Comparison of ENCODE assay signal across 11 cellular contexts in genomic region chr1:15957221-15958090, GRCh38. TPM values are rescaled to one million over a fixed set of nuclear protein-coding genes. Genes with fewer than 3 reads are reported as not detected.
DNase-seq lines count a peak whose midpoint lies in the region; ATAC-seq, FAIRE-seq and TF ChIP-seq lines count a peak whose summit lies in the region.
"Had no signal": no experiment of that assay in that cellular context is flagged by ENCODE, and none has a peak within 500 bp of the region (broad histone marks: within the 10 kb centered on the region; RNA-seq: fewer than 3 reads in every experiment).

No MANE protein-coding gene starts in this region.

- intact Hi-C loops in GM12878 (cut with micrococcal nuclease; ENCODE audit: unreplicated experiment), result loop anchor here (1.0 kb wide), 1 partner anchor 37 kb away; no protein-coding TSS in a partner anchor

- H3K27ac Mint-ChIP-seq in mesothelial cell of epicardium, result peak overlapping the region; percentile 2

- RAD21 ChIA-PET in GM12878 (lab: Charles Lee; ENCODE audit: unreplicated experiment), result interaction anchor here (0.8 to 9.8 kb wide), 7 partner anchors 8 to 142 kb away, joined by 3 to 116 read pairs (median 5); partner anchors contain the start of gene ZBTB17

- in situ Hi-C loops in GM12878 (cut with MboI), result no loop called here

- TF ChIP-seq POLR2A in GM12878 (IDR thresholded peaks at IDR 0.05; ENCODE audit: low read depth, low read length), result no peak

- H3K9me3 ChIP-seq in BLaER1 treated with 17β-estradiol and CSF1 and Interleukin-3, amounts not matched to agents 10 nM and 100 nM (replicated peaks in 1 of 11), result no peaks in the 10 kb centered on the region
- H3K9me3 ChIP-seq in GM12878 (replicated peaks; ENCODE audit: control insufficient read depth, insufficient read depth, low read length), result no peaks in the 10 kb centered on the region

- DNase-seq in HEK293T (ENCODE audit: extremely low spot score) (peak; percentile 51), GM12878 (ENCODE audit: low read depth, low spot score) (no peak), mesothelial cell of epicardium (ENCODE audit: low spot score in 2 of 2, unreplicated experiment in 2 of 2) (no peak), occipital lobe (lab: John Stamatoyannopoulos, UW) (no peak)
- DNase-seq: activated CD4-positive, alpha-beta T cell treated with anti-CD3 and anti-CD28 coated beads, Interleukin-2, amount 50 U/mL, for 48 hours; NCI-H1092 treated with DMSO at 0.1 percent for 48 hours; posterior cingulate gyrus had no signal

- peaks cover 9% of the 10 kb centered on the region for H3K4me1 Mint-ChIP-seq in mesothelial cell of epicardium

- no peak for FAIRE-seq in GM12878 (lab: Jason Lieb, UNC)

- no peak for TF ChIP-seq EP300 in GM12878 (IDR thresholded peaks at IDR 0.05; ENCODE audit: borderline replicate concordance in 1 of 2, control insufficient read depth in 1 of 2, low read depth in 2 of 2, low read length in 2 of 2)

- BruUV-seq in GM12878 (replicated peaks; lab: Mats Ljungman, UMichigan), result no TSS peak

- TF ChIP-seq CTCF in GM12878 (IDR thresholded peaks at IDR 0.05 in 2 of 3, conservative IDR thresholded peaks at IDR 0.05 in 1 of 3; ENCODE audit: control insufficient read depth in 2 of 3, extremely low read depth in 1 of 3, insufficient read depth in 1 of 3, low read depth in 3 of 3, low read length in 3 of 3), result peak; percentile 22 to 61 (median 25); a peak in 5 of 6 replicates
- TF ChIP-seq CTCF in mesothelial cell of epicardium (IDR thresholded peaks at IDR 0.05; ENCODE audit: unreplicated experiment), result peak; percentile 32

- H3K4me2 ChIP-seq in BLaER1 treated with 17β-estradiol and CSF1 and Interleukin-3, amounts not matched to agents 10 nM and 100 nM, result peak overlapping the region; percentile 56 to 88 (median 76)
- no peak overlapping the region for H3K4me2 ChIP-seq in GM12878 (ENCODE audit: control insufficient read depth, insufficient read depth)

- no peak for TF ChIP-seq RAD21 in GM12878 (IDR thresholded peaks at IDR 0.05; ENCODE audit: insufficient read depth, low read depth, low read length)

- H3K36me3 ChIP-seq in BLaER1 treated with 17β-estradiol and CSF1 and Interleukin-3, amounts not matched to agents 10 nM and 100 nM, result peaks cover 9 to 65% (median 39%) of the 10 kb centered on the region in 11 experiments; a peak in 21 of 22 replicates
- peaks cover 3 to 14% of the 10 kb centered on the region in 2 experiments; a peak in 2 of 4 replicates for H3K36me3 ChIP-seq in GM12878 (ENCODE audit: control insufficient read depth in 2 of 2, insufficient read depth in 2 of 2, low read length in 1 of 2)

- H3K4me3 ChIP-seq in BLaER1 treated with 17β-estradiol and CSF1 and Interleukin-3, amounts not matched to agents 10 nM and 100 nM, result no peak overlapping the region
- no peak overlapping the region for H3K4me3 ChIP-seq in GM12878

- no peak overlapping the region for H2AFZ ChIP-seq in GM12878 (ENCODE audit: control insufficient read depth, low read depth, low read length)

- peak overlapping the region in 5 of 11 experiments; percentile 15 to 55 (median 34); a peak in 3 of 22 replicates for H3K9ac ChIP-seq in BLaER1 treated with 17β-estradiol and CSF1 and Interleukin-3, amounts not matched to agents 10 nM and 100 nM
- H3K9ac ChIP-seq in GM12878 (ENCODE audit: control insufficient read depth, insufficient read depth, low read length), result no peak overlapping the region

- no peaks in the 10 kb centered on the region for H3K27me3 Mint-ChIP-seq in mesothelial cell of epicardium (ENCODE audit: low read depth)

- H3K27me3 ChIP-seq in BLaER1 treated with 17β-estradiol and CSF1 and Interleukin-3, amounts not matched to agents 10 nM and 100 nM, result no peaks in the 10 kb centered on the region
- no peaks in the 10 kb centered on the region for H3K27me3 ChIP-seq in GM12878 (replicated peaks in 1 of 2; ENCODE audit: control insufficient read depth in 2 of 2, insufficient read depth in 2 of 2, low read length in 1 of 2)

- peaks cover 0 to 89% (median 73%) of the 10 kb centered on the region in 11 experiments; a peak in 19 of 22 replicates for H4K20me1 ChIP-seq in BLaER1 treated with 17β-estradiol and CSF1 and Interleukin-3, amounts not matched to agents 10 nM and 100 nM
- H4K20me1 ChIP-seq in GM12878 (ENCODE audit: control insufficient read depth, insufficient read depth), result peaks cover 3% of the 10 kb centered on the region; the same call in 1 of the 2 replicates

- CTCF ChIA-PET in HEK293T (lab: Yijun Ruan, JAX), result interaction anchor here (0.7 kb wide), 1 partner anchor 167 kb away, joined by 3 read pairs; no protein-coding TSS in a partner anchor
- CTCF ChIA-PET in GM12878 (lab: Yijun Ruan, JAX), result interaction anchor here (1.0 to 10.1 kb wide), 6 partner anchors 17 to 163 kb away, joined by 3 to 68 read pairs (median 6); partner anchors contain the start of gene ZBTB17

- 77% methylated on average over 15 of the region's 15 CpGs for WGBS in GM12878 (ENCODE audit: insufficient coverage, insufficient replicate concordance, low lambda C conversion rate, missing lambda C conversion rate)

- H3K4me1 ChIP-seq in BLaER1 treated with 17β-estradiol and CSF1 and Interleukin-3, amounts not matched to agents 10 nM and 100 nM, result peaks cover 90 to 100% (median 95%) of the 10 kb centered on the region in 10 experiments
- H3K4me1 ChIP-seq in GM12878 (ENCODE audit: control insufficient read depth, insufficient read depth, low read length), result peaks cover 3% of the 10 kb centered on the region

- H3K4me3 Mint-ChIP-seq in mesothelial cell of epicardium, result no peak overlapping the region

- no peaks in the 10 kb centered on the region for H3K36me3 Mint-ChIP-seq in mesothelial cell of epicardium

- H3K79me2 ChIP-seq in GM12878 (ENCODE audit: control insufficient read depth, insufficient read depth, low read length), result peaks cover 15% of the 10 kb centered on the region

- H3K9me3 Mint-ChIP-seq in mesothelial cell of epicardium, result no peaks in the 10 kb centered on the region

- H3K27ac ChIP-seq in BLaER1 treated with 17β-estradiol and CSF1 and Interleukin-3, amounts not matched to agents 10 nM and 100 nM, result peak overlapping the region in 9 of 11 experiments; percentile 13 to 68 (median 54); a peak in 17 of 22 replicates
- no peak overlapping the region for H3K27ac ChIP-seq in GM12878 (ENCODE audit: control insufficient read depth, insufficient read depth)

- peak; percentile 86 for ATAC-seq in GM12878
- ATAC-seq in GM21723 (IDR thresholded peaks at IDR 0.05; ENCODE audit: unreplicated experiment), result no peak
- no peak for ATAC-seq in HG02840 (IDR thresholded peaks at IDR 0.05; ENCODE audit: low FRiP score, unreplicated experiment)
- ATAC-seq in HG03025 (IDR thresholded peaks at IDR 0.05; ENCODE audit: low FRiP score, unreplicated experiment), result no peak

- SMC1A ChIA-PET in GM12878 (lab: Charles Lee; ENCODE audit: uncharacterized antibody, unreplicated experiment), result interaction anchor here (0.6 to 1.3 kb wide), 4 partner anchors 17 to 53 kb away, joined by 3 to 4 read pairs (median 3); partner anchors contain the start of gene ZBTB17

- POLR2A ChIA-PET in HEK293T (lab: Yijun Ruan, JAX) (interaction anchor here (2.2 kb wide), 1 partner anchor 19 kb away, joined by 6 read pairs; the partner anchor contains the start of gene ZBTB17), GM12878 (lab: Charles Lee) (interaction anchor here (0.6 to 2.6 kb wide), 5 partner anchors 9 to 1470 kb away, joined by 3 to 8 read pairs (median 4); no protein-coding TSS in a partner anchor)

TF ChIP-seq in HEK293T, 16 proteins besides CTCF, POLR2A, EP300 and RAD21 (continues in another document):
- TF ChIP-seq L3MBTL2 (conservative IDR thresholded peaks at IDR 0.05) (no peak), SUZ12 (IDR thresholded peaks at IDR 0.05) (no peak), FOXA1 (IDR thresholded peaks at IDR 0.05) (no peak)

TF ChIP-seq in GM12878, 131 proteins besides CTCF, POLR2A, EP300 and RAD21 (continues in another document):
- TF ChIP-seq RB1 (IDR thresholded peaks at IDR 0.05; ENCODE audit: borderline replicate concordance), result no peak
- no peak for TF ChIP-seq IKZF2 (IDR thresholded peaks at IDR 0.05)

RNA-seq across cellular contexts. Expression of gene ZBTB17, which starts 18.4 kb away (rescaled TPM):
- total RNA-seq in GM12878 (2013; cell fraction: nucleolus; rRNA removed), result 91.0 and 100 TPM in 2 replicates
- total RNA-seq in GM12878 (2014; rRNA removed) (45.2 and 49.8 TPM in 2 replicates), GM12878 (2014; rRNA removed; fragmentation: Illumina TruSeq; extraction: Trizol) (19.5 and 22.2 TPM in 2 replicates), GM12878 (2021) (51.0 and 59.4 TPM in 2 replicates), mesothelial cell of epicardium (46.0 to 48.6 TPM (median 48.6 TPM) in 3 replicates), occipital lobe (38.8 TPM)
- polyA plus RNA-seq in GM12878 (2011; ENCODE audit: low read depth), result 20.6 TPM
- polyA plus RNA-seq in GM12878 (2011; rRNA removed) (19.4 and 40.4 TPM in 2 replicates), GM12878 (2014; fragmentation: Illumina TruSeq; extraction: Trizol) (3.9 and 11.1 TPM in 2 replicates), GM12878 (2014; fragmentation: Nextera tagmentation; extraction: Ambion mirVana) (1 to 10 TPM in 1 of 2 experiments, under 1 TPM in 1; 0.87 to 4.3 TPM), GM12878 (2014; rRNA removed) (43.7 and 59.6 TPM in 2 replicates), GM12878 (2016; fragmentation: Nextera tagmentation; extraction: Ambion mirVana) (10 to 100 TPM; 36.9 to 44.1 TPM)
- 56.9 and 90.5 TPM in 2 replicates for polyA plus RNA-seq in GM12878 (2011; cell fraction: cytosol; rRNA removed)
- 320 and 372 TPM in 2 replicates for polyA plus RNA-seq in GM12878 (2011; cell fraction: nucleus; rRNA removed)
- polyA plus RNA-seq in GM12878 (2012), result 33.1 and 40.1 TPM in 2 replicates
- polyA minus RNA-seq in GM12878 (2011; rRNA and poly(A)+ RNA removed), result 44.9 and 67.3 TPM in 2 replicates
- polyA minus RNA-seq in GM12878 (2011; cell fraction: cytosol; rRNA and poly(A)+ RNA removed), result 24.6 and 29.4 TPM in 2 replicates
- 41.5 and 74.8 TPM in 2 replicates for polyA minus RNA-seq in GM12878 (2011; cell fraction: nucleus; rRNA and poly(A)+ RNA removed)

RNA-seq across cellular contexts. Expression of gene SRARP, which starts 46.6 kb away (rescaled TPM):
- total RNA-seq in GM12878 (2013; cell fraction: nucleolus; rRNA removed), result not detected in 2 replicates
- total RNA-seq in GM12878 (2014; rRNA removed) (not detected in 2 replicates), GM12878 (2014; rRNA removed; fragmentation: Illumina TruSeq; extraction: Trizol) (not detected in 2 replicates), GM12878 (2021) (not detected in 2 replicates), mesothelial cell of epicardium (not detected in 3 replicates), occipital lobe (0.62 TPM)
- not detected for polyA plus RNA-seq in GM12878 (2011; ENCODE audit: low read depth)
- polyA plus RNA-seq in GM12878 (2011; rRNA removed) (0.03 TPM in 1 of 2 replicates, not detected in the other), GM12878 (2014; fragmentation: Illumina TruSeq; extraction: Trizol) (not detected in 2 replicates), GM12878 (2014; fragmentation: Nextera tagmentation; extraction: Ambion mirVana) (not detected), GM12878 (2014; rRNA removed) (0.06 TPM in 1 of 2 replicates, not detected in the other), GM12878 (2016; fragmentation: Nextera tagmentation; extraction: Ambion mirVana) (not detected)
- polyA plus RNA-seq in GM12878 (2011; cell fraction: cytosol; rRNA removed), result 0.01 and 0.02 TPM in 2 replicates
- 0.03 TPM in 1 of 2 replicates, not detected in the other for polyA plus RNA-seq in GM12878 (2011; cell fraction: nucleus; rRNA removed)
- polyA plus RNA-seq in GM12878 (2012), result not detected in 2 replicates
- not detected in 2 replicates for polyA minus RNA-seq in GM12878 (2011; rRNA and poly(A)+ RNA removed)
- polyA minus RNA-seq in GM12878 (2011; cell fraction: cytosol; rRNA and poly(A)+ RNA removed), result not detected in 2 replicates
- not detected in 2 replicates for polyA minus RNA-seq in GM12878 (2011; cell fraction: nucleus; rRNA and poly(A)+ RNA removed)
